24 cellular contexts compared by ENCODE assay signal in genomic region chr17:64134996-64135395, GRCh38.
"Had no signal": no experiment of that assay in that cellular context is flagged by ENCODE, and none has a peak within 500 bp of the region (broad histone marks: within the 10 kb centered on the region; RNA-seq: fewer than 3 reads in every experiment).

No MANE protein-coding gene starts in this region.

- ATAC-seq: activated CD4-positive, CD25-positive, alpha-beta regulatory T cell treated with anti-CD3 and anti-CD28 coated beads, Interleukin-2, amount 50 U/mL, for 24 hours; activated CD8-positive, alpha-beta T cell treated with anti-CD3 and anti-CD28 coated beads for 36 hours; Panc1; Right ventricle myocardium inferior; T-cell had no signal

- H3K36me3 ChIP-seq: WERI-Rb-1 had no signal

- DNase-seq: activated CD4-positive, alpha-beta T cell treated with anti-CD3 and anti-CD28 coated beads for 4 hours; activated CD8-positive, alpha-beta T cell treated with anti-CD3 and anti-CD28 coated beads for 36 hours; activated effector memory CD4-positive, alpha-beta T cell treated with Interleukin-2 at 50 U/mL for 16 hours; activated naive CD4-positive, alpha-beta T cell; activated T-cell treated with anti-CD3 and anti-CD28 coated beads, Interleukin-2, amount 50 U/mL, for 24 hours; anterior cingulate cortex; cerebellar nuclear complex; KG1; NCI-H1092; NCI-H1417; NCI-H1694; NCI-H2029; NCI-H2107; NCI-H2171 treated with DMSO at 0.1 percent for 48 hours; NCI-H226; NCI-H526; NCI-H774; RPMI8226; T-cell; WERI-Rb-1 had no signal

- H3K4me3 ChIP-seq: SK-N-MC had no signal

- H3K27ac ChIP-seq: SK-N-MC, WERI-Rb-1 had no signal
